8 cellular contexts compared by ENCODE assay signal in genomic region chr1:26162220-26162703, GRCh38. TPM values are rescaled to one million over a fixed set of nuclear protein-coding genes. Genes with fewer than 3 reads are reported as not detected.
DNase-seq lines count a peak whose midpoint lies in the region; ATAC-seq and TF ChIP-seq lines count a peak whose summit lies in the region.

No MANE protein-coding gene starts in this region.

- DNase-seq in colonic mucosa (no peak), cerebellar nuclear complex (lab: John Stamatoyannopoulos, UW) (no peak), NAMALWA (ENCODE audit: low spot score) (no peak), NCI-H1048 (lab: John Stamatoyannopoulos, UW) (no peak)

- TF ChIP-seq CTCF in colonic mucosa (IDR thresholded peaks at IDR 0.05): no peak

- peaks cover 8% of the 10 kb centered on the region for H3K4me1 ChIP-seq in ACC112 (ENCODE audit: control insufficient read depth, insufficient read depth, low read length, unreplicated experiment)
- peaks cover 37% of the 10 kb centered on the region for H3K4me1 ChIP-seq in HUES64 (ENCODE audit: insufficient read depth, low read length)
- peaks cover 6% of the 10 kb centered on the region for H3K4me1 ChIP-seq in colonic mucosa
- peaks cover 0 to 18% of the 10 kb centered on the region in 2 donors for H3K4me1 ChIP-seq in muscle layer of duodenum (ENCODE audit: control insufficient read depth in 1 of 2, insufficient read depth in 2 of 2, low read length in 2 of 2)

- H3K27me3 ChIP-seq in ACC112 (ENCODE audit: insufficient read depth, low read length): peaks cover 4% of the 10 kb centered on the region; the same call in 1 of the 2 replicates
- H3K27me3 ChIP-seq in HUES64 (ENCODE audit: insufficient read depth, low read length): peaks cover 93% of the 10 kb centered on the region
- no peaks in the 10 kb centered on the region for H3K27me3 ChIP-seq in colonic mucosa
- H3K27me3 ChIP-seq in muscle layer of duodenum (ENCODE audit: low read depth, low read length): peaks cover 8% of the 10 kb centered on the region

- ATAC-seq in GM19395 (IDR thresholded peaks at IDR 0.05; ENCODE audit: unreplicated experiment): no peak

- H3K79me2 ChIP-seq in ACC112 (ENCODE audit: control insufficient read depth, insufficient read depth, low read length, unreplicated experiment): no peaks in the 10 kb centered on the region

- peak overlapping the region; percentile 98 for H2AFZ ChIP-seq in ACC112 (ENCODE audit: low read length, unreplicated experiment)

- H3K36me3 ChIP-seq in ACC112 (ENCODE audit: insufficient read depth, low read length): no peaks in the 10 kb centered on the region
- no peaks in the 10 kb centered on the region for H3K36me3 ChIP-seq in HUES64 (ENCODE audit: insufficient read depth, low read length)
- no peaks in the 10 kb centered on the region for H3K36me3 ChIP-seq in colonic mucosa
- H3K36me3 ChIP-seq in muscle layer of duodenum (ENCODE audit: control insufficient read depth in 1 of 2, insufficient read depth in 2 of 2, low read length in 2 of 2): no peaks in the 10 kb centered on the region

- 25% methylated on average over 20 of the region's 20 CpGs for WGBS in HUES64

- H3K4me3 ChIP-seq in ACC112 (ENCODE audit: low read depth, low read length) (peak overlapping the region; percentile 85), HUES64 (ENCODE audit: low read length) (peak overlapping the region; percentile 55), colonic mucosa (peak overlapping the region; percentile 36), muscle layer of duodenum (ENCODE audit: low read depth in 1 of 2, low read length in 2 of 2) (peak overlapping the region; percentile 44 to 71)

- H3K27ac ChIP-seq in ACC112 (ENCODE audit: low read depth, low read length) (no peak overlapping the region), HUES64 (ENCODE audit: low read depth, low read length) (no peak overlapping the region), colonic mucosa (no peak overlapping the region), muscle layer of duodenum (ENCODE audit: low read length) (no peak overlapping the region)

- intact Hi-C loops in colonic mucosa (cut with DNase I): loop anchor here (5.0 to 10.0 kb wide), 2 partner anchors 55 to 163 kb away; no protein-coding TSS in a partner anchor

- H3K9me3 ChIP-seq in HUES64 (ENCODE audit: insufficient read depth, low read depth, low read length) (no peaks in the 10 kb centered on the region), colonic mucosa (no peaks in the 10 kb centered on the region), muscle layer of duodenum (ENCODE audit: control insufficient read depth in 1 of 2, low read length in 2 of 2) (no peaks in the 10 kb centered on the region)

- H3K9ac ChIP-seq in HUES64 (ENCODE audit: low read depth, low read length): peak overlapping the region; percentile 70; the same call in 1 of the 2 replicates
- H3K9ac ChIP-seq in colonic mucosa (ENCODE audit: low read depth in 2 of 2, low read length in 2 of 2): no peak overlapping the region

RNA-seq across cellular contexts. Expression of gene FAM110D, which starts 3.4 kb away (rescaled TPM):
- 0.75 TPM for polyA plus RNA-seq in HUES64 (2013, experiment 1 of 2)
- polyA plus RNA-seq in HUES64 (2013, experiment 2 of 2): 1.0 TPM
- total RNA-seq in colonic mucosa: 1 to 10 TPM in 1 of 2 donors, under 1 TPM in 1; 0.57 to 1.1 TPM

RNA-seq across cellular contexts. Expression of gene C1orf232, which starts 6.5 kb away (rescaled TPM):
- polyA plus RNA-seq in HUES64 (2013, experiment 1 of 2): not detected
- polyA plus RNA-seq in HUES64 (2013, experiment 2 of 2): not detected
- not detected for total RNA-seq in colonic mucosa

RNA-seq across cellular contexts. Expression of gene ZNF593, which starts 7.4 kb away (rescaled TPM):
- 31.0 TPM for polyA plus RNA-seq in HUES64 (2013, experiment 1 of 2)
- 30.1 TPM for polyA plus RNA-seq in HUES64 (2013, experiment 2 of 2)
- 10 to 100 TPM; 22.0 to 47.7 TPM for total RNA-seq in colonic mucosa

RNA-seq across cellular contexts. Expression of gene ZNF593OS, which starts 9.4 kb away (rescaled TPM):
- polyA plus RNA-seq in HUES64 (2013, experiment 1 of 2): not detected
- not detected for polyA plus RNA-seq in HUES64 (2013, experiment 2 of 2)
- total RNA-seq in colonic mucosa: not detected

RNA-seq across cellular contexts. Expression of gene CNKSR1, which starts 15.0 kb away (rescaled TPM):
- polyA plus RNA-seq in HUES64 (2013, experiment 1 of 2): 4.5 TPM
- 6.7 TPM for polyA plus RNA-seq in HUES64 (2013, experiment 2 of 2)
- 10 to 100 TPM; 35.3 to 46.8 TPM for total RNA-seq in colonic mucosa
